In genomic region chr11:75142714-75143419, GRCh38 we compare ENCODE assay signal across 1 cellular context.
TF ChIP-seq lines count a peak whose summit lies in the region.

No MANE protein-coding gene starts in this region.

TF ChIP-seq in SK-N-SH, 30 proteins besides CTCF, POLR2A, EP300 and RAD21 (continued from another document):
- TF ChIP-seq REST (IDR thresholded peaks at IDR 0.05; ENCODE audit: low read depth, low read length) = 0 out of 2 replicates have a peak, but pooled peaks have one; percentile 10
- peak; percentile 60; the same call in 1 of the 2 replicates for TF ChIP-seq ELF1 (IDR thresholded peaks at IDR 0.05)
- TF ChIP-seq RXRA (IDR thresholded peaks at IDR 0.05; ENCODE audit: borderline replicate concordance, low read depth) = no peak
- TF ChIP-seq JUND (IDR thresholded peaks at IDR 0.05) = peak; percentile 92
- no peak for TF ChIP-seq NFIC (IDR thresholded peaks at IDR 0.05; ENCODE audit: borderline replicate concordance)
- TF ChIP-seq MXI1 (IDR thresholded peaks at IDR 0.05; ENCODE audit: low read depth, low read length) = peak; percentile 64; the same call in 1 of the 2 replicates
- TF ChIP-seq ZBTB33 (IDR thresholded peaks at IDR 0.05; ENCODE audit: borderline replicate concordance, low read depth) = no peak
- peak; percentile 93 for TF ChIP-seq FOSL2 (IDR thresholded peaks at IDR 0.05; ENCODE audit: borderline replicate concordance, low read depth)
- peak; percentile 59; the same call in 1 of the 2 replicates for TF ChIP-seq PBX3 (IDR thresholded peaks at IDR 0.05)
- TF ChIP-seq SIN3A (IDR thresholded peaks at IDR 0.05; ENCODE audit: borderline replicate concordance, low read depth, low read length) = peak; percentile 52; the same call in 1 of the 2 replicates
- TF ChIP-seq IRF3 (IDR thresholded peaks at IDR 0.05; ENCODE audit: low read depth, low read length) = no peak
TF ChIP-seq in SK-N-SH: peak in this region for 14.
